ENCODE assay signal across 30 cellular contexts in the genomic region with DNA sequence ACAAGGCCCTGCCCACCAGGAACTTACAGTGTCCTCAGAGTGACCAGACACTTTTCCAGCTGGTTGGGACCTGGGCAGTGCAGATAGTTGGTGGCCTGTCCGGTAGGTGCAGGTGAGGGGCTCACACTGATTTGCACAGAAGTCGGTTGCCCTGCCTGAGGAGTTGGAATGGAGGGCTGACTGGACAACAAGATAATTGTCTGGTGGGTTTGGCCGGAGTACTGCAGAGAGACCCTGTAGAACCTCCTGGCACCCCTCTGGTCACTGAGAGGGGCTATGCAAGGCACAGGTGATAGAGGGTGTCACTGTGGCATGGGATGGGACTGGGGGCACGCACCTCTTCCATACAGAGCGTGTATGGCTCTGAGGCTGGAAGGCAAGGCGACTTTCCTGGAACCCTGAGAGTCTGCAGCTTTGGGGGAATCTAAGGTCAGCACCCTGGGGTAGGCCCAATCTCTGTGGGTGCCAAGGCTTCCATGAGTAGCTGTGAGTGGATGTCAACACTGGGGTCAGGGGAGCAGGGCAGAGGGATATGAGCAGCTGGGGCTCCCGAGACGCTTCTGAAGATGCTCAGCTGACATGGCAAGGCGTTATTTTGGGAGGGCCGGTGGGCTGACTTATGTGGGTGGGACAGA. TPM values are rescaled to one million over a fixed set of nuclear protein-coding genes. Genes with fewer than 3 reads are reported as not detected.
DNase-seq lines count a peak whose midpoint lies in the region; ATAC-seq and TF ChIP-seq lines count a peak whose summit lies in the region.
"Had no signal": no experiment of that assay in that cellular context is flagged by ENCODE, and none has a peak within 500 bp of the region (broad histone marks: within the 10 kb centered on the region; RNA-seq: fewer than 3 reads in every experiment).

No MANE protein-coding gene starts in this region.

- H3K4ac ChIP-seq in neuronal stem cell (ENCODE audit: low read length): no peak overlapping the region

- ATAC-seq in stimulated activated naive B cell treated with anti-CD40 and anti-IgM and Interleukin-4, amounts not matched to agents 10 μg/mL and 1 μg/mL and 100 μg/mL, for 72 hours (replicated peaks): no peak
- ATAC-seq in left lung: no peak
- ATAC-seq: HepG2, K562, Right ventricle myocardium inferior, SK-N-SH treated with all-trans-retinoic acid at 6 μM for 48 hours had no signal

- H3K36me3 Mint-ChIP-seq in CD14-positive monocyte: no peaks in the 10 kb centered on the region
- H3K36me3 Mint-ChIP-seq in stimulated activated naive B cell treated with anti-CD40 and anti-IgM and Interleukin-4, amounts not matched to agents 10 μg/mL and 1 μg/mL and 100 μg/mL, for 72 hours: peaks cover 3 to 15% of the 10 kb centered on the region in 2 donors

- H3K9ac ChIP-seq in OCI-LY3 (ENCODE audit: low read length) (peak overlapping the region; percentile 70; the same call in 1 of the 2 replicates), neuronal stem cell (ENCODE audit: low read depth, low read length, poor library complexity) (no peak overlapping the region)
- H3K9ac ChIP-seq: GM23248 had no signal

- peaks cover 1 to 14% (median 12%) of the 10 kb centered on the region in 3 donors for H3K27me3 Mint-ChIP-seq in CD14-positive monocyte (ENCODE audit: low read depth in 3 of 3)
- no peaks in the 10 kb centered on the region for H3K27me3 Mint-ChIP-seq in stimulated activated naive B cell treated with anti-CD40 and anti-IgM and Interleukin-4, amounts not matched to agents 10 μg/mL and 1 μg/mL and 100 μg/mL, for 72 hours

- peak overlapping the region in 2 of 7 donors; percentile 32 to 45 for H3K27ac Mint-ChIP-seq in CD14-positive monocyte
- H3K27ac Mint-ChIP-seq in stimulated activated naive B cell treated with anti-CD40 and anti-IgM and Interleukin-4, amounts not matched to agents 10 μg/mL and 1 μg/mL and 100 μg/mL, for 72 hours: peak overlapping the region; percentile 83

- H3K18ac ChIP-seq in neuronal stem cell (ENCODE audit: low read length): no peak overlapping the region

- no peaks in the 10 kb centered on the region for H4K20me1 ChIP-seq in OCI-LY3 (ENCODE audit: insufficient read depth, low read length)

- no peak overlapping the region for H4K91ac ChIP-seq in neuronal stem cell (ENCODE audit: low read depth, low read length, poor library complexity)

- H3K4me1 ChIP-seq in OCI-LY3 (ENCODE audit: low read length): peaks cover 51% of the 10 kb centered on the region
- H3K4me1 ChIP-seq in neuronal stem cell (ENCODE audit: control insufficient read depth in 2 of 2, insufficient read depth in 1 of 2, low read depth in 1 of 2, low read length in 2 of 2): peaks cover 2% of the 10 kb centered on the region in 2 donors
- H3K4me1 ChIP-seq in left lung: peaks cover 2 to 3% of the 10 kb centered on the region in 2 donors
- H3K4me1 ChIP-seq: SJCRH30 had no signal

- intact Hi-C loops in CD14-positive monocyte (cut with micrococcal nuclease) (no loop called here), left lung (cut with DNase I) (no loop called here)

- H3K79me2 ChIP-seq in OCI-LY3 (ENCODE audit: low read length): no peaks in the 10 kb centered on the region

- H2BK5ac ChIP-seq in neuronal stem cell (ENCODE audit: low read length): no peak overlapping the region

- H3K4me3 ChIP-seq in OCI-LY3 (ENCODE audit: low read length): peak overlapping the region; percentile 36; the same call in 1 of the 2 replicates
- H3K4me3 ChIP-seq in neuronal stem cell (ENCODE audit: low read length in 2 of 2): peak overlapping the region in 1 of 2 donors; percentile 50
- no peak overlapping the region for H3K4me3 ChIP-seq in left lung
- H3K4me3 ChIP-seq: GM23248, K562, PC-9, SJCRH30 had no signal

- no peaks in the 10 kb centered on the region for H3K27me3 ChIP-seq in OCI-LY3 (ENCODE audit: low read depth, low read length)
- H3K27me3 ChIP-seq in neuronal stem cell (ENCODE audit: control insufficient read depth in 3 of 3, insufficient read depth in 3 of 3, low read depth in 1 of 3, low read length in 3 of 3): no peaks in the 10 kb centered on the region
- no peaks in the 10 kb centered on the region for H3K27me3 ChIP-seq in left lung
- H3K27me3 ChIP-seq: SJCRH30 had no signal

- H3K4me3 Mint-ChIP-seq in CD14-positive monocyte: peak overlapping the region in 1 of 2 donors; percentile 19
- peak overlapping the region in 1 of 2 donors; percentile 8 for H3K4me3 Mint-ChIP-seq in stimulated activated naive B cell treated with anti-CD40 and anti-IgM and Interleukin-4, amounts not matched to agents 10 μg/mL and 1 μg/mL and 100 μg/mL, for 72 hours

- no peak overlapping the region for H2BK120ac ChIP-seq in neuronal stem cell (ENCODE audit: low read depth, low read length)

- H3K27ac ChIP-seq in OCI-LY3 (ENCODE audit: low read length): peak overlapping the region; percentile 98
- no peak overlapping the region for H3K27ac ChIP-seq in neuronal stem cell (replicated peaks; ENCODE audit: low read length)
- no peak overlapping the region for H3K27ac ChIP-seq in left lung
- H3K27ac ChIP-seq: C4-2B, GM23248, HL-60, PC-9, SJCRH30 had no signal

- no peak overlapping the region for H2BK12ac ChIP-seq in neuronal stem cell (ENCODE audit: low read length)

- no peak overlapping the region for H2AFZ ChIP-seq in OCI-LY3 (ENCODE audit: low read depth, low read length)
- H2AFZ ChIP-seq in neuronal stem cell (ENCODE audit: low read length): no peak overlapping the region
- H2AFZ ChIP-seq: GM23248, PC-9 had no signal

- peaks cover 2 to 22% (median 15%) of the 10 kb centered on the region in 7 donors for H3K9me3 Mint-ChIP-seq in CD14-positive monocyte
- H3K9me3 Mint-ChIP-seq in stimulated activated naive B cell treated with anti-CD40 and anti-IgM and Interleukin-4, amounts not matched to agents 10 μg/mL and 1 μg/mL and 100 μg/mL, for 72 hours: peaks cover 4 to 9% of the 10 kb centered on the region in 2 donors

- H3K23ac ChIP-seq in neuronal stem cell (ENCODE audit: low read depth, low read length, poor library complexity): no peak overlapping the region

- H3K9me3 ChIP-seq in OCI-LY3 (ENCODE audit: insufficient read depth, low read length) (no peaks in the 10 kb centered on the region), neuronal stem cell (replicated peaks in 1 of 2; ENCODE audit: control insufficient read depth in 2 of 2, insufficient read depth in 1 of 2, low read depth in 1 of 2, low read length in 2 of 2) (no peaks in the 10 kb centered on the region), left lung (peaks cover 0 to 8% of the 10 kb centered on the region in 2 donors)

- no peak overlapping the region for H2AK5ac ChIP-seq in neuronal stem cell (ENCODE audit: low read depth, low read length)

- no peaks in the 10 kb centered on the region for H3K36me3 ChIP-seq in OCI-LY3 (replicated peaks; ENCODE audit: low read depth, low read length)
- H3K36me3 ChIP-seq in neuronal stem cell (replicated peaks in 1 of 2; ENCODE audit: control insufficient read depth in 2 of 2, insufficient read depth in 2 of 2, low read length in 2 of 2): no peaks in the 10 kb centered on the region
- no peaks in the 10 kb centered on the region for H3K36me3 ChIP-seq in left lung
- H3K36me3 ChIP-seq: SJCRH30 had no signal

- peak overlapping the region; percentile 87 for H3K4me2 ChIP-seq in OCI-LY3 (ENCODE audit: low read length)
- no peak overlapping the region for H3K4me2 ChIP-seq in neuronal stem cell (ENCODE audit: insufficient read depth, low read length, poor library complexity, severe bottlenecking)
- H3K4me2 ChIP-seq: PC-9 had no signal

- H4K8ac ChIP-seq in neuronal stem cell (ENCODE audit: low read depth, low read length): no peak overlapping the region

- TF ChIP-seq CTCF in CD14-positive monocyte (IDR thresholded peaks at IDR 0.05) (no peak), OCI-LY3 (IDR thresholded peaks at IDR 0.05; ENCODE audit: low read depth, low read length) (no peak), left lung (IDR thresholded peaks at IDR 0.05) (no peak)

- peak overlapping the region; percentile 33 for H3K14ac ChIP-seq in neuronal stem cell (ENCODE audit: low read length)

- DNase-seq in CD14-positive monocyte (ENCODE audit: low spot score) (peak; percentile 30), neuronal stem cell (ENCODE audit: low spot score) (no peak), left lung (no peak), GF-D8 (lab: John Stamatoyannopoulos, UW) (no peak)
- no peak for DNase-seq in stimulated activated naive B cell treated with anti-CD40 and anti-IgM and Interleukin-4, amounts not matched to agents 10 μg/mL and 1 μg/mL and 100 μg/mL, for 72 hours
- DNase-seq in activated CD8-positive, alpha-beta memory T cell treated with anti-CD3 and anti-CD28 coated beads for 24 hours: no peak
- no peak for DNase-seq in stimulated activated CD4-positive, alpha-beta T cell treated with anti-CD3 and anti-CD28 coated beads, Interleukin-4, amount 100 ng/mL, for 1 hour
- DNase-seq: GM23248, H7, NCI-H1092 treated with DMSO at 0.1 percent for 48 hours, NCI-H1436, NCI-H187, NCI-H2081 treated with DMSO at 0.1 percent for 48 hours, NCI-H2171, NCI-H226, NCI-H510A, NCI-H69, PC-9, SJCRH30 had no signal

- no peak overlapping the region for H2BK15ac ChIP-seq in neuronal stem cell (ENCODE audit: low read length)

- no CpG with 5 or more reads among the region's 10 CpGs for WGBS in neuronal stem cell (ENCODE audit: extremely low coverage in 2 of 2, insufficient read length in 2 of 2, insufficient replicate concordance in 1 of 2), 2 donors

- H3K79me1 ChIP-seq in neuronal stem cell (ENCODE audit: low read depth, low read length): no peaks in the 10 kb centered on the region

- H3K4me1 Mint-ChIP-seq in CD14-positive monocyte: peaks cover 28% of the 10 kb centered on the region
- peaks cover 42 to 56% of the 10 kb centered on the region in 2 donors for H3K4me1 Mint-ChIP-seq in stimulated activated naive B cell treated with anti-CD40 and anti-IgM and Interleukin-4, amounts not matched to agents 10 μg/mL and 1 μg/mL and 100 μg/mL, for 72 hours

RNA-seq across cellular contexts. Expression of a gene that starts 7.6 kb away (rescaled TPM):
- polyA plus RNA-seq in CD14-positive monocyte: under 1 TPM in 1 of 2 donors, not detected in 1; 0.08 TPM
- not detected for polyA plus RNA-seq in neuronal stem cell (2013, experiment 1 of 2)
- not detected for polyA plus RNA-seq in neuronal stem cell (2013, experiment 2 of 2)
- total RNA-seq in left lung: not detected
- total RNA-seq: GM23248, H7, HepG2, HT-29, K562, M059J, PC-9, Right ventricle myocardium inferior, RPMI7951, SJCRH30 had no signal
- polyA plus RNA-seq: AG04450, GM23248, HepG2, K562 had no signal

RNA-seq across cellular contexts. Expression of a gene that starts 12.2 kb away (rescaled TPM):
- not detected for polyA plus RNA-seq in CD14-positive monocyte
- polyA plus RNA-seq in neuronal stem cell (2013, experiment 1 of 2): not detected
- polyA plus RNA-seq in neuronal stem cell (2013, experiment 2 of 2): not detected
- total RNA-seq in left lung: not detected
- total RNA-seq: GM23248, H7, HepG2, K562, M059J, Right ventricle myocardium inferior, RPMI7951, SJCRH30 had no signal
- polyA plus RNA-seq: AG04450, GM23248, HepG2, K562 had no signal

RNA-seq across cellular contexts. Expression of a gene that starts 56.9 kb away (rescaled TPM):
- not detected for polyA plus RNA-seq in CD14-positive monocyte
- not detected for polyA plus RNA-seq in neuronal stem cell (2013, experiment 1 of 2)
- polyA plus RNA-seq in neuronal stem cell (2013, experiment 2 of 2): not detected
- 1 to 10 TPM; 4.9 to 5.5 TPM for total RNA-seq in left lung
- total RNA-seq: GM23248, HepG2, HT-29, K562, PC-9, RPMI7951 had no signal
- polyA plus RNA-seq: AG04450, HepG2, K562 had no signal

RNA-seq across cellular contexts. Expression of a gene that starts 59.0 kb away (rescaled TPM):
- polyA plus RNA-seq in CD14-positive monocyte: under 1 TPM; 0.30 to 0.82 TPM
- 0.50 TPM for polyA plus RNA-seq in neuronal stem cell (2013, experiment 1 of 2)
- polyA plus RNA-seq in neuronal stem cell (2013, experiment 2 of 2): 0.55 TPM
- 1 to 10 TPM; 1.8 to 4.7 TPM for total RNA-seq in left lung
- total RNA-seq: M059J, SJCRH30 had no signal
- polyA plus RNA-seq: AG04450, GM23248 had no signal

RNA-seq across cellular contexts. Expression of a gene that starts 59.4 kb away (rescaled TPM):
- under 1 TPM in 1 of 2 donors, not detected in 1; 0.07 TPM for polyA plus RNA-seq in CD14-positive monocyte
- not detected for polyA plus RNA-seq in neuronal stem cell (2013, experiment 1 of 2)
- polyA plus RNA-seq in neuronal stem cell (2013, experiment 2 of 2): not detected
- total RNA-seq in left lung: not detected
- total RNA-seq: GM23248, H7, HepG2, HT-29, M059J, Right ventricle myocardium inferior, RPMI7951, SJCRH30 had no signal
- polyA plus RNA-seq: AG04450, GM23248, HepG2 had no signal
